1 cellular context compared by ENCODE assay signal in genomic region chr11:47360341-47360740, GRCh38.
TF ChIP-seq lines count a peak whose summit lies in the region.

No MANE protein-coding gene starts in this region.

TF ChIP-seq in HepG2, 621 proteins besides CTCF, POLR2A, EP300 and RAD21:
- TF ChIP-seq ZNF496 (CRISPR knock-in tag; IDR thresholded peaks at IDR 0.05; ENCODE audit: insufficient replicate concordance) = no peak
- TF ChIP-seq FOSL1 (CRISPR knock-in tag; IDR thresholded peaks at IDR 0.05; ENCODE audit: borderline replicate concordance) = no peak
- TF ChIP-seq SRSF4 (IDR thresholded peaks at IDR 0.05; ENCODE audit: low read depth, low read length, poor library complexity, severe bottlenecking) = no peak
- no peak for TF ChIP-seq ZNF232 (CRISPR knock-in tag; IDR thresholded peaks at IDR 0.05; ENCODE audit: borderline replicate concordance)
- TF ChIP-seq ATF6 (CRISPR knock-in tag; conservative IDR thresholded peaks at IDR 0.05) = no peak
- TF ChIP-seq ZNF615 (CRISPR knock-in tag; IDR thresholded peaks at IDR 0.05; ENCODE audit: borderline replicate concordance) = no peak
- TF ChIP-seq SAFB2 (CRISPR knock-in tag; IDR thresholded peaks at IDR 0.05; ENCODE audit: borderline replicate concordance, low read depth) = no peak
- TF ChIP-seq MTA3 (CRISPR knock-in tag; IDR thresholded peaks at IDR 0.05) = no peak
- TF ChIP-seq NPAS2 (CRISPR knock-in tag; IDR thresholded peaks at IDR 0.05; ENCODE audit: borderline replicate concordance) = no peak
- TF ChIP-seq ZNF468 (CRISPR knock-in tag; IDR thresholded peaks at IDR 0.05) = no peak
- TF ChIP-seq HOXA9 (CRISPR knock-in tag; IDR thresholded peaks at IDR 0.05; ENCODE audit: borderline replicate concordance) = no peak
- TF ChIP-seq ZNF121 (CRISPR knock-in tag; IDR thresholded peaks at IDR 0.05) = no peak
- TF ChIP-seq IRX3 (CRISPR knock-in tag; IDR thresholded peaks at IDR 0.05; ENCODE audit: borderline replicate concordance, low read depth) = no peak
- TF ChIP-seq FOXP4 (CRISPR knock-in tag; IDR thresholded peaks at IDR 0.05) = no peak
- no peak for TF ChIP-seq ZNF282 (IDR thresholded peaks at IDR 0.05; ENCODE audit: partially characterized antibody)
- TF ChIP-seq ZNF629 (CRISPR knock-in tag; conservative IDR thresholded peaks at IDR 0.05) = peak; percentile 41; the same call in 1 of the 2 replicates
- TF ChIP-seq ZBTB8A (CRISPR knock-in tag; IDR thresholded peaks at IDR 0.05; ENCODE audit: borderline replicate concordance, low read depth) = no peak
- no peak for TF ChIP-seq KDM2A (CRISPR knock-in tag; IDR thresholded peaks at IDR 0.05; ENCODE audit: borderline replicate concordance, low read depth)
- TF ChIP-seq ZNF180 (CRISPR knock-in tag; IDR thresholded peaks at IDR 0.05; ENCODE audit: borderline replicate concordance, low read depth) = no peak
- 0 out of 2 replicates have a peak, but pooled peaks have one; percentile 6 for TF ChIP-seq ZNF292 (CRISPR knock-in tag; IDR thresholded peaks at IDR 0.05; ENCODE audit: borderline replicate concordance, low read depth)
- no peak for TF ChIP-seq ARNT2 (CRISPR knock-in tag; IDR thresholded peaks at IDR 0.05; ENCODE audit: low read depth)
- no peak for TF ChIP-seq AHR (CRISPR knock-in tag; IDR thresholded peaks at IDR 0.05)
- TF ChIP-seq ZBTB33 (CRISPR knock-in tag; IDR thresholded peaks at IDR 0.05) = peak; percentile 38; the same call in 1 of the 2 replicates
- no peak for TF ChIP-seq ATF1 (CRISPR knock-in tag; IDR thresholded peaks at IDR 0.05)
- no peak for TF ChIP-seq HDAC6 (IDR thresholded peaks at IDR 0.05; ENCODE audit: low read depth, low read length)
- TF ChIP-seq TAF15 (IDR thresholded peaks at IDR 0.05; ENCODE audit: low read depth, low read length, poor library complexity, severe bottlenecking) = no peak
